In the genomic region with DNA sequence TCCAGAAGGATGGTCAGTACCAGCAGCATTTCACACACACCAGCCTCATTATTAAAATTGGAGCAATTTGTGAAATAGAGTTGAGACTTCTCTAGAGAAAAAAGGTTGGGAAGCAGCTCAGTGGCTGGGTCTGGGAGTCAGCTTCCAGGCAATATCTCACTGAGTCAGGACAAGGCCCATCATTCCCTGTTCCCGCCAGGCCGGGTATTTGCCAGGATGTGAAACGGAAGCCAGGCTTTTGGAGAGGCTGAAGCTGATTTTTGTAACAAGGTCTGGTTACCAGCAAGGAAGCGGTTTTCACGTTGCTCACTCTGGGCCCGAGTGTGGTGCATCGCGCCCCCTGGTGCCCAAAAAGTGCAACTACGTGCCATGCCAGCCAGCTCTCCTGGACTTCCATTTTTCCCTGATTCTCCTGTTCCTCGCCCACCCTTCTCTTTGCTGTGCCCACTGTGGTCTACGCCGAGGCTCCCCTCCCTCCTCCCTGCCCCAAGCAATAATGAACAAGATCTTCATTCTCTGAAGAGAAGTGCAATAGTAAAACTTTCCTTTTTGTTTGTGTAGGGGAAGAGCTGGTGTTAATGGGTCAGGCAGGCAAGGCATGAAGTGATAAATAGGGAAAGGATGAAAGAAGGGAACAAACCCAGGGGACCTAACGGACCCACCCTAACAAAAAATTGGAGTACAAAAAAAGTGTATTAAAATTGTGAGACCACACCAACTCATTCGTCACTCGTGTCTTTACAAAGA, we compare ENCODE assay signal across 1 cellular context.
TF ChIP-seq lines count a peak whose summit lies in the region.

No MANE protein-coding gene starts in this region.

TF ChIP-seq in WTC11, 78 proteins besides CTCF, POLR2A, EP300 and RAD21 (continued from another document):
- TF ChIP-seq, protein P1, sequence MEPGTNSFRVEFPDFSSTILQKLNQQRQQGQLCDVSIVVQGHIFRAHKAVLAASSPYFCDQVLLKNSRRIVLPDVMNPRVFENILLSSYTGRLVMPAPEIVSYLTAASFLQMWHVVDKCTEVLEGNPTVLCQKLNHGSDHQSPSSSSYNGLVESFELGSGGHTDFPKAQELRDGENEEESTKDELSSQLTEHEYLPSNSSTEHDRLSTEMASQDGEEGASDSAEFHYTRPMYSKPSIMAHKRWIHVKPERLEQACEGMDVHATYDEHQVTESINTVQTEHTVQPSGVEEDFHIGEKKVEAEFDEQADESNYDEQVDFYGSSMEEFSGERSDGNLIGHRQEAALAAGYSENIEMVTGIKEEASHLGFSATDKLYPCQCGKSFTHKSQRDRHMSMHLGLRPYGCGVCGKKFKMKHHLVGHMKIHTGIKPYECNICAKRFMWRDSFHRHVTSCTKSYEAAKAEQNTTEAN (CRISPR knock-in tag; IDR thresholded peaks at IDR 0.05), result no peak
- TF ChIP-seq ETV6 (CRISPR knock-in tag; IDR thresholded peaks at IDR 0.05), result 0 out of 2 replicates have a peak, but pooled peaks have one; percentile 23
- no peak for TF ChIP-seq ZNF263 (CRISPR knock-in tag; IDR thresholded peaks at IDR 0.05; ENCODE audit: low read depth)
